In genomic region chr7:148564275-148564951, GRCh38 we compare ENCODE assay signal across 1 cellular context.
TF ChIP-seq lines count a peak whose summit lies in the region.

No MANE protein-coding gene starts in this region.

TF ChIP-seq in H1, 55 proteins besides CTCF, POLR2A, EP300 and RAD21:
- TF ChIP-seq BACH1 (IDR thresholded peaks at IDR 0.05; ENCODE audit: low read length), result peak; percentile 69; the same call in 1 of the 2 replicates
TF ChIP-seq in H1: peak in this region for 1; not testable (repeated sequence) for 54.
